In genomic region chr17:65287040-65287439, GRCh38 we compare ENCODE assay signal across 16 cellular contexts.
A peak's percentile ranks its signal among the peaks of the same experiment; 100 is the strongest.
DNase-seq lines count a peak whose midpoint lies in the region; FAIRE-seq and TF ChIP-seq lines count a peak whose summit lies in the region.
"Had no signal": no experiment of that assay in that cellular context is flagged by ENCODE, and none has a peak within 500 bp of the region (broad histone marks: within the 10 kb centered on the region; RNA-seq: fewer than 3 reads in every experiment).

No MANE protein-coding gene starts in this region.

- no peak overlapping the region for H3K4me3 ChIP-seq in astrocyte (ENCODE audit: insufficient read depth, low read depth, low read length)
- H3K4me3 ChIP-seq in right atrium auricular region: no peak overlapping the region
- H3K4me3 ChIP-seq: adrenal gland, psoas muscle had no signal

- H3K9me3 Mint-ChIP-seq in astrocyte (ENCODE audit: unreplicated experiment): peaks cover 23% of the 10 kb centered on the region

- H3K27ac ChIP-seq in astrocyte (ENCODE audit: low read depth, low read length) (no peak overlapping the region), right atrium auricular region (no peak overlapping the region)
- H3K27ac ChIP-seq: adrenal gland, C4-2B, epithelial cell of prostate, psoas muscle had no signal

- H3K4me1 Mint-ChIP-seq in astrocyte (ENCODE audit: low read depth, unreplicated experiment): peaks cover 20% of the 10 kb centered on the region
- H3K4me1 Mint-ChIP-seq: naive B cell had no signal

- no peaks in the 10 kb centered on the region for H3K79me2 ChIP-seq in astrocyte (ENCODE audit: insufficient read depth, low read length)

- TF ChIP-seq CTCF in astrocyte (IDR thresholded peaks at IDR 0.05; ENCODE audit: insufficient read depth, low read depth, low read length): no peak
- no peak for TF ChIP-seq CTCF in right atrium auricular region (IDR thresholded peaks at IDR 0.05)

- H3K4me1 ChIP-seq in astrocyte (ENCODE audit: insufficient read depth, low read length) (peaks cover 13% of the 10 kb centered on the region), right atrium auricular region (no peaks in the 10 kb centered on the region)
- H3K4me1 ChIP-seq: adrenal gland, psoas muscle had no signal

- H3K36me3 ChIP-seq in astrocyte (ENCODE audit: insufficient read depth, low read length) (no peaks in the 10 kb centered on the region), right atrium auricular region (no peaks in the 10 kb centered on the region)
- H3K36me3 ChIP-seq: adrenal gland had no signal

- no peak overlapping the region for H2AFZ ChIP-seq in astrocyte (ENCODE audit: low read depth, low read length)

- no peaks in the 10 kb centered on the region for H3K27me3 ChIP-seq in astrocyte (ENCODE audit: insufficient read depth, low read length)
- H3K27me3 ChIP-seq in right atrium auricular region: no peaks in the 10 kb centered on the region
- H3K27me3 ChIP-seq: adrenal gland had no signal

- H4K20me1 ChIP-seq in astrocyte (ENCODE audit: insufficient read depth, low read length): no peaks in the 10 kb centered on the region

- H3K4me3 Mint-ChIP-seq in astrocyte (ENCODE audit: unreplicated experiment): no peak overlapping the region
- H3K4me3 Mint-ChIP-seq: naive B cell had no signal

- H3K27ac Mint-ChIP-seq in astrocyte (ENCODE audit: unreplicated experiment): peak overlapping the region; percentile 47
- H3K27ac Mint-ChIP-seq: naive B cell had no signal

- H3K9ac ChIP-seq in astrocyte (ENCODE audit: low read length): no peak overlapping the region

- FAIRE-seq in astrocyte (lab: Jason Lieb, UNC) (peak; percentile 37), urothelium cell line (lab: Jason Lieb, UNC) (peak; percentile 92)

- DNase-seq in HK-2 (ENCODE audit: unreplicated experiment) (peak; percentile 13), astrocyte (ENCODE audit: low read depth) (peak; percentile 80), kidney tubule cell (ENCODE audit: low spot score) (peak; percentile 68), urothelium cell line (ENCODE audit: low spot score) (peak; percentile 83), right atrium auricular region (ENCODE audit: low spot score) (no peak), NCI-H1930 (lab: John Stamatoyannopoulos, UW) (no peak), mucosa of gallbladder (ENCODE audit: low spot score) (no peak)
- DNase-seq: adrenal gland; DND-41; naive B cell; NCI-H2029 treated with DMSO at 0.1 percent for 48 hours; NCI-H69; psoas muscle; stimulated activated CD4-positive, alpha-beta T cell treated with anti-CD3 and anti-CD28 coated beads, Interleukin-2, amount 100 ng/mL, for 24 hours had no signal

- peak overlapping the region; percentile 57 for H3K4me2 ChIP-seq in astrocyte (ENCODE audit: low read length)

- peaks cover 2% of the 10 kb centered on the region for H3K27me3 Mint-ChIP-seq in astrocyte (ENCODE audit: low read depth, unreplicated experiment)

- no peaks in the 10 kb centered on the region for H3K36me3 Mint-ChIP-seq in astrocyte (ENCODE audit: low read depth, unreplicated experiment)
- H3K36me3 Mint-ChIP-seq: naive B cell had no signal

- H3K9me3 ChIP-seq in astrocyte (ENCODE audit: insufficient read depth, low read depth, low read length) (no peaks in the 10 kb centered on the region), right atrium auricular region (peaks cover 0 to 12% of the 10 kb centered on the region in 2 donors)
- H3K9me3 ChIP-seq: adrenal gland had no signal

Comparison
In these comparisons a context has a peak if more than half of its experiments do, and no peak if none do; other contexts are left out.
1. DNase-seq: peak in HK-2 (single experiment), astrocyte (single experiment), kidney tubule cell (single experiment) and urothelium cell line (single experiment); none in right atrium auricular region (single experiment), NCI-H1930 (0 of 2) and mucosa of gallbladder (single experiment).